Comparison of ENCODE assay signal across 8 cellular contexts in genomic region chr1:230643887-230644286, GRCh38. TPM values are rescaled to one million over a fixed set of nuclear protein-coding genes. Genes with fewer than 3 reads are reported as not detected.
DNase-seq lines count a peak whose midpoint lies in the region; ATAC-seq, FAIRE-seq and TF ChIP-seq lines count a peak whose summit lies in the region.

No MANE protein-coding gene starts in this region.

- no peaks in the 10 kb centered on the region for H3K9me3 Mint-ChIP-seq in activated CD4-positive, alpha-beta T cell treated with anti-CD3 and anti-CD28 coated beads, Interleukin-2, amount 10 ng/mL, durations not matched to agents 7 days and 5 days
- H3K9me3 Mint-ChIP-seq in endodermal cell = no peaks in the 10 kb centered on the region

- H3K27ac Mint-ChIP-seq in activated CD4-positive, alpha-beta T cell treated with anti-CD3 and anti-CD28 coated beads, Interleukin-2, amount 10 ng/mL, durations not matched to agents 7 days and 5 days = no peak overlapping the region
- H3K27ac Mint-ChIP-seq in endodermal cell = no peak overlapping the region

- no peaks in the 10 kb centered on the region for H3K9me2 ChIP-seq in OCI-LY1 (ENCODE audit: low read depth, low read length)

- H3K4me1 ChIP-seq in OCI-LY1 (ENCODE audit: insufficient read depth, low read length, severe bottlenecking) (peaks cover 27% of the 10 kb centered on the region), endodermal cell (ENCODE audit: control insufficient read depth, insufficient read depth, low read length) (peaks cover 3% of the 10 kb centered on the region), smooth muscle cell (ENCODE audit: low read depth) (peaks cover 15% of the 10 kb centered on the region)

- peaks cover 8% of the 10 kb centered on the region for H3K36me3 ChIP-seq in OCI-LY1 (ENCODE audit: insufficient read depth, low read length)
- no peaks in the 10 kb centered on the region for H3K36me3 ChIP-seq in endodermal cell (ENCODE audit: control insufficient read depth, insufficient read depth, low read length)
- H3K36me3 ChIP-seq in smooth muscle cell (ENCODE audit: low read depth) = no peaks in the 10 kb centered on the region

- peaks cover 2% of the 10 kb centered on the region for H3K36me3 Mint-ChIP-seq in activated CD4-positive, alpha-beta T cell treated with anti-CD3 and anti-CD28 coated beads, Interleukin-2, amount 10 ng/mL, durations not matched to agents 7 days and 5 days (ENCODE audit: low read depth)
- peaks cover 5% of the 10 kb centered on the region for H3K36me3 Mint-ChIP-seq in endodermal cell (ENCODE audit: low read depth)

- H3K9me3 ChIP-seq in OCI-LY1 (ENCODE audit: low read length) (no peaks in the 10 kb centered on the region), endodermal cell (ENCODE audit: control insufficient read depth, low read length) (no peaks in the 10 kb centered on the region), smooth muscle cell (replicated peaks; ENCODE audit: low read depth) (no peaks in the 10 kb centered on the region)

- peak overlapping the region; percentile 93 for H3K4me2 ChIP-seq in OCI-LY1 (ENCODE audit: low read length)
- peak overlapping the region; percentile 96 for H3K4me2 ChIP-seq in smooth muscle cell

- peak overlapping the region; percentile 80 for H3K4me3 ChIP-seq in OCI-LY1 (ENCODE audit: low read depth, low read length, poor library complexity, severe bottlenecking)
- H3K4me3 ChIP-seq in endodermal cell (ENCODE audit: low read length) = peak overlapping the region; percentile 100
- peak overlapping the region; percentile 88 for H3K4me3 ChIP-seq in smooth muscle cell

- H3F3A ChIP-seq in OCI-LY1 (ENCODE audit: insufficient read depth, low read length) = no peaks in the 10 kb centered on the region
- peaks cover 4% of the 10 kb centered on the region for H3F3A ChIP-seq in smooth muscle cell (ENCODE audit: low read depth)

- no peaks in the 10 kb centered on the region for H3K27me3 Mint-ChIP-seq in activated CD4-positive, alpha-beta T cell treated with anti-CD3 and anti-CD28 coated beads, Interleukin-2, amount 10 ng/mL, durations not matched to agents 7 days and 5 days
- peaks cover 6% of the 10 kb centered on the region for H3K27me3 Mint-ChIP-seq in endodermal cell (ENCODE audit: insufficient read depth)

- CTCF ChIA-PET in activated CD4-positive, alpha-beta T cell treated with anti-CD3 and anti-CD28 coated beads, Interleukin-2, amount 10 ng/mL, durations not matched to agents 7 days and 5 days (lab: Charles Lee) = interaction anchor here (0.8 to 1.2 kb wide), 3 partner anchors 15 to 94 kb away, joined by 3 to 5 read pairs (median 3); no protein-coding TSS in a partner anchor

- H2AFZ ChIP-seq in OCI-LY1 (ENCODE audit: low read length) (no peak overlapping the region), smooth muscle cell (ENCODE audit: low read depth) (no peak overlapping the region)

- no peak for ATAC-seq in HG03196 (IDR thresholded peaks at IDR 0.05; ENCODE audit: unreplicated experiment)

- peak; percentile 12 for DNase-seq in activated CD4-positive, alpha-beta T cell treated with anti-CD3 and anti-CD28 coated beads, Interleukin-2, amount 10 ng/mL, durations not matched to agents 7 days and 5 days
- DNase-seq in activated CD4-positive, alpha-beta T cell treated with anti-CD3 and anti-CD28 coated beads for 4 hours = no peak
- DNase-seq in endodermal cell = no peak
- no peak for DNase-seq in smooth muscle cell (lab: John Stamatoyannopoulos, UW; ENCODE audit: unreplicated experiment)
- no peak for DNase-seq in HTR-8/SVneo (ENCODE audit: insufficient read length, low spot score)
- no peak for DNase-seq in stimulated activated naive CD4-positive, alpha-beta T cell treated with Interleukin-2 at 50 U/mL for 16 hours (lab: John Stamatoyannopoulos, UW)

- H3K9ac ChIP-seq in OCI-LY1 (ENCODE audit: low read length) (peak overlapping the region; percentile 76; the same call in 1 of the 2 replicates), endodermal cell (ENCODE audit: extremely low read depth, low read length, poor library complexity, severe bottlenecking) (no peak overlapping the region), smooth muscle cell (ENCODE audit: low read depth) (no peak overlapping the region)

- no peak; the same call in 1 of the 2 replicates for TF ChIP-seq CTCF in OCI-LY1 (IDR thresholded peaks at IDR 0.05; ENCODE audit: low read length)
- no peak for TF ChIP-seq CTCF in endodermal cell (conservative IDR thresholded peaks at IDR 0.05)
- TF ChIP-seq CTCF in smooth muscle cell (IDR thresholded peaks at IDR 0.05; ENCODE audit: borderline replicate concordance, insufficient read depth, poor library complexity, severe bottlenecking) = no peak

- H3K4me1 Mint-ChIP-seq in activated CD4-positive, alpha-beta T cell treated with anti-CD3 and anti-CD28 coated beads, Interleukin-2, amount 10 ng/mL, durations not matched to agents 7 days and 5 days = peaks cover 44% of the 10 kb centered on the region
- peaks cover 15% of the 10 kb centered on the region for H3K4me1 Mint-ChIP-seq in endodermal cell

- H4K20me1 ChIP-seq in OCI-LY1 (ENCODE audit: insufficient read depth, low read length) (no peaks in the 10 kb centered on the region), smooth muscle cell (ENCODE audit: low read depth) (peaks cover 49% of the 10 kb centered on the region)

- H3K79me2 ChIP-seq in OCI-LY1 (ENCODE audit: insufficient read depth, low read length) = peaks cover 46% of the 10 kb centered on the region
- H3K79me2 ChIP-seq in smooth muscle cell (ENCODE audit: low read depth) = peaks cover 51% of the 10 kb centered on the region

- H3K27me3 ChIP-seq in OCI-LY1 (ENCODE audit: insufficient read depth, low read length) = no peaks in the 10 kb centered on the region
- peaks cover 6% of the 10 kb centered on the region for H3K27me3 ChIP-seq in endodermal cell (ENCODE audit: control insufficient read depth, insufficient read depth, low read length, poor library complexity, severe bottlenecking)
- peaks cover 8% of the 10 kb centered on the region for H3K27me3 ChIP-seq in smooth muscle cell (ENCODE audit: low read depth)

- no peak for FAIRE-seq in HTR-8/SVneo (lab: Jason Lieb, UNC)

- WGBS in endodermal cell (ENCODE audit: insufficient coverage in 1 of 2, insufficient read length in 1 of 2), 2 experiments = 68 to 80% methylated on average over 1 to 4 of the region's 4 CpGs
- 82% methylated on average over 4 of the region's 4 CpGs for WGBS in smooth muscle cell (ENCODE audit: low lambda C conversion rate)

- H3K4me3 Mint-ChIP-seq in activated CD4-positive, alpha-beta T cell treated with anti-CD3 and anti-CD28 coated beads, Interleukin-2, amount 10 ng/mL, durations not matched to agents 7 days and 5 days = peak overlapping the region; percentile 96
- peak overlapping the region; percentile 91 for H3K4me3 Mint-ChIP-seq in endodermal cell

- POLR2A ChIA-PET in activated CD4-positive, alpha-beta T cell treated with anti-CD3 and anti-CD28 coated beads, Interleukin-2, amount 10 ng/mL, durations not matched to agents 7 days and 5 days (lab: Charles Lee) = no interaction called here

- H3K27ac ChIP-seq in OCI-LY1 (ENCODE audit: low read depth, low read length, poor library complexity, severe bottlenecking) = no peak overlapping the region
- H3K27ac ChIP-seq in endodermal cell (ENCODE audit: low read depth, low read length) = no peak overlapping the region
- no peak overlapping the region for H3K27ac ChIP-seq in smooth muscle cell (ENCODE audit: low read depth)

RNA-seq across cellular contexts. Expression of gene COG2, which starts 1.6 kb away (rescaled TPM):
- 10 to 100 TPM; 27.1 to 27.3 TPM for total RNA-seq in activated CD4-positive, alpha-beta T cell treated with anti-CD3 and anti-CD28 coated beads, Interleukin-2, amount 10 ng/mL, durations not matched to agents 7 days and 5 days
- total RNA-seq in endodermal cell (10 to 100 TPM; 26.1 to 29.7 TPM), smooth muscle cell (23.8 and 31.5 TPM in 2 replicates)
- polyA plus RNA-seq in endodermal cell (2013, experiment 1 of 2) = 31.5 TPM
- polyA plus RNA-seq in endodermal cell (2013, experiment 2 of 2) = 28.2 TPM
- 13.3 and 16.5 TPM in 2 replicates for polyA plus RNA-seq in smooth muscle cell
